Comparison of ENCODE assay signal across 11 cellular contexts in genomic region chr4:145736241-145736831, GRCh38. TPM values are rescaled to one million over a fixed set of nuclear protein-coding genes. Genes with fewer than 3 reads are reported as not detected.
DNase-seq lines count a peak whose midpoint lies in the region; ATAC-seq, FAIRE-seq and TF ChIP-seq lines count a peak whose summit lies in the region.
"Had no signal": no experiment of that assay in that cellular context is flagged by ENCODE, and none has a peak within 500 bp of the region (broad histone marks: within the 10 kb centered on the region; RNA-seq: fewer than 3 reads in every experiment).

No MANE protein-coding gene starts in this region.

- peak overlapping the region; percentile 53 for H4K8ac ChIP-seq in H1 (ENCODE audit: extremely low read depth, insufficient read depth, low read length)
- no peak overlapping the region for H4K8ac ChIP-seq in mesendoderm (ENCODE audit: low read depth, low read length)

- no peak overlapping the region for H3K14ac ChIP-seq in H1 (ENCODE audit: insufficient read length)

- intact Hi-C loops in Right ventricle myocardium inferior (cut with DNase I) = no loop called here
- intact Hi-C loops in cardiac septum (cut with DNase I) = loop anchor here (2.0 to 5.0 kb wide), 3 partner anchors 24 to 200 kb away; partner anchors contain the start of gene C4orf51
- intact Hi-C loops in vagina (cut with DNase I) = loop anchor here (10.0 kb wide), 1 partner anchor 112 kb away; no protein-coding TSS in a partner anchor

- no peaks in the 10 kb centered on the region for H3K79me1 ChIP-seq in H1 (ENCODE audit: low read depth, low read length)
- no peaks in the 10 kb centered on the region for H3K79me1 ChIP-seq in mesendoderm (ENCODE audit: low read length)

- H3K27me3 ChIP-seq in H1 (replicated peaks in 1 of 4; ENCODE audit: control insufficient read depth in 3 of 4, extremely low read depth in 1 of 4, insufficient read depth in 3 of 4, low read length in 3 of 4) = no peaks in the 10 kb centered on the region; a peak in 2 of 7 replicates
- H3K27me3 ChIP-seq in mesendoderm (ENCODE audit: insufficient read depth, low read length, poor library complexity) = no peaks in the 10 kb centered on the region
- no peaks in the 10 kb centered on the region for H3K27me3 ChIP-seq in vagina
- H3K27me3 ChIP-seq: BE2C had no signal

- TF ChIP-seq RAD21 in H1 (IDR thresholded peaks at IDR 0.05 in 1 of 2, conservative IDR thresholded peaks at IDR 0.05 in 1 of 2; ENCODE audit: low read depth in 2 of 2, low read length in 2 of 2) = no peak

- TF ChIP-seq CTCF in H1 (IDR thresholded peaks at IDR 0.05; ENCODE audit: control extremely low read depth in 1 of 3, insufficient read depth in 1 of 3, low read depth in 1 of 3, low read length in 3 of 3) (no peak), vagina (IDR thresholded peaks at IDR 0.05) (no peak)

- POLR2A ChIA-PET in H1 (lab: Charles Lee; ENCODE audit: partially characterized antibody) = interaction anchor here (1.2 kb wide), 1 partner anchor 113 kb away, joined by 4 read pairs; no protein-coding TSS in a partner anchor

- H3K27ac ChIP-seq in H1 (ENCODE audit: low read depth, low read length) (no peak overlapping the region), mesendoderm (ENCODE audit: low read depth, low read length) (peak overlapping the region; percentile 1), vagina (peak overlapping the region; percentile 92)

- H3K36me3 ChIP-seq in H1 (ENCODE audit: control insufficient read depth in 2 of 4, insufficient read depth in 4 of 4, low read length in 3 of 4) (no peaks in the 10 kb centered on the region), mesendoderm (ENCODE audit: control insufficient read depth, insufficient read depth, low read length) (no peaks in the 10 kb centered on the region), vagina (no peaks in the 10 kb centered on the region)
- H3K36me3 ChIP-seq: BE2C had no signal

- H2BK5ac ChIP-seq in H1 (ENCODE audit: low read depth, low read length) = no peak overlapping the region
- peak overlapping the region; percentile 22 for H2BK5ac ChIP-seq in mesendoderm (ENCODE audit: low read length)

- H2BK15ac ChIP-seq in H1 (ENCODE audit: low read length) (peak overlapping the region; percentile 5; the same call in 1 of the 2 replicates), mesendoderm (replicated peaks; ENCODE audit: low read depth) (no peak overlapping the region)

- no peak overlapping the region for H2AFZ ChIP-seq in H1 (ENCODE audit: low read length)

- H4K91ac ChIP-seq in H1 (replicated peaks; ENCODE audit: insufficient read length, low read length) = peak overlapping the region; percentile 45

- CTCF ChIA-PET in H1 (lab: Charles Lee; ENCODE audit: partially characterized antibody) = interaction anchor here (0.7 kb wide), 1 partner anchor 152 kb away, joined by 3 read pairs; no protein-coding TSS in a partner anchor

- H2AK5ac ChIP-seq in H1 (ENCODE audit: low read depth, low read length) (no peak overlapping the region), mesendoderm (ENCODE audit: low read length) (peak overlapping the region; percentile 16)

- H4K5ac ChIP-seq in H1 (ENCODE audit: insufficient read length, low read depth, low read length) (no peak overlapping the region), mesendoderm (ENCODE audit: low read length) (no peak overlapping the region)

- H3K18ac ChIP-seq in H1 (ENCODE audit: extremely low read depth, low read length) (no peak overlapping the region), mesendoderm (ENCODE audit: low read length) (peak overlapping the region; percentile 62)

- H3K4ac ChIP-seq in H1 (replicated peaks; ENCODE audit: insufficient read length, low read depth, low read length) (no peak overlapping the region), mesendoderm (ENCODE audit: low read depth, low read length) (peak overlapping the region; percentile 85)

- TF ChIP-seq POLR2A in H1 (IDR thresholded peaks at IDR 0.05; ENCODE audit: control extremely low read depth in 1 of 2, low read depth in 2 of 2, low read length in 2 of 2) (no peak), vagina (IDR thresholded peaks at IDR 0.05) (no peak)

- H3K79me2 ChIP-seq in H1 (ENCODE audit: control insufficient read depth in 1 of 2, insufficient read depth in 2 of 2, low read length in 2 of 2) (no peaks in the 10 kb centered on the region), mesendoderm (ENCODE audit: control insufficient read depth, insufficient read depth, low read length) (no peaks in the 10 kb centered on the region)

- no peak overlapping the region for H2BK20ac ChIP-seq in H1 (ENCODE audit: low read length)

- H3K4me2 ChIP-seq in H1 (ENCODE audit: insufficient read depth in 1 of 2, low read depth in 2 of 2, low read length in 2 of 2) = no peak overlapping the region
- no peak overlapping the region for H3K4me2 ChIP-seq in mesendoderm (ENCODE audit: low read length)

- no peak for FAIRE-seq in H1 (lab: Jason Lieb, UNC)
- FAIRE-seq in RCC 7860 (lab: Jason Lieb, UNC) = no peak

- H3K4me3 ChIP-seq in H1 (ENCODE audit: extremely low read depth in 1 of 4, insufficient read depth in 2 of 4, low read depth in 3 of 4, low read length in 4 of 4) (no peak overlapping the region), mesendoderm (ENCODE audit: low read length) (no peak overlapping the region), vagina (no peak overlapping the region)

- H3K23me2 ChIP-seq in H1 (ENCODE audit: low read depth, low read length) = no peaks in the 10 kb centered on the region; the same call in 1 of the 2 replicates

- peak; percentile 16 for ATAC-seq in Right ventricle myocardium inferior
- ATAC-seq: activated CD4-positive, CD25-positive, alpha-beta regulatory T cell treated with anti-CD3 and anti-CD28 coated beads, Interleukin-2, amount 50 U/mL, for 24 hours had no signal

- H3K56ac ChIP-seq in H1 (replicated peaks; ENCODE audit: insufficient read length, low read depth, low read length) (no peak overlapping the region), mesendoderm (ENCODE audit: low read length) (peak overlapping the region; percentile 63)

- H3K9me3 ChIP-seq in H1 (ENCODE audit: insufficient read depth in 2 of 2, low read depth in 1 of 2, low read length in 1 of 2) (no peaks in the 10 kb centered on the region), vagina (no peaks in the 10 kb centered on the region)
- H3K9me3 ChIP-seq: BE2C had no signal

- H2BK120ac ChIP-seq in H1 (replicated peaks; ENCODE audit: low read depth, low read length) = no peak overlapping the region
- no peak overlapping the region for H2BK120ac ChIP-seq in mesendoderm (ENCODE audit: low read depth, low read length)

- H3K23ac ChIP-seq in H1 (ENCODE audit: insufficient read length) = no peak overlapping the region
- H3K23ac ChIP-seq in mesendoderm (ENCODE audit: low read length) = no peak overlapping the region

- H3K9ac ChIP-seq in H1 (replicated peaks in 1 of 4; ENCODE audit: extremely low read depth in 1 of 4, low read depth in 3 of 4, low read length in 3 of 4) (no peak overlapping the region), mesendoderm (ENCODE audit: low read length) (no peak overlapping the region)

- no peak for TF ChIP-seq EP300 in H1 (IDR thresholded peaks at IDR 0.05; ENCODE audit: borderline replicate concordance in 1 of 2, low read depth in 2 of 2, low read length in 2 of 2)

- H3K4me1 ChIP-seq in H1 (replicated peaks in 1 of 4; ENCODE audit: control insufficient read depth in 3 of 4, insufficient read depth in 4 of 4, low read length in 3 of 4) (peaks cover 3 to 13% (median 9%) of the 10 kb centered on the region in 4 experiments), mesendoderm (ENCODE audit: control insufficient read depth, low read depth, low read length) (peaks cover 24% of the 10 kb centered on the region), vagina (peaks cover 38% of the 10 kb centered on the region)

- WGBS in H1 (ENCODE audit: extremely low coverage in 1 of 2, insufficient coverage in 1 of 2, insufficient read length in 1 of 2, insufficient replicate concordance in 2 of 2, low coverage in 1 of 2, low lambda C conversion rate in 2 of 2, missing lambda C conversion rate in 1 of 2), 2 experiments = 87% methylated on average over 9 of the region's 9 CpGs; no CpG with 5 or more reads in 1 of the 2 experiments
- no CpG with 5 or more reads among the region's 9 CpGs for WGBS in mesendoderm (ENCODE audit: extremely low coverage, insufficient coverage, low lambda C conversion rate)

- DNase-seq in Right ventricle myocardium inferior (ENCODE audit: missing footprints) (no peak), cardiac septum (ENCODE audit: low spot score) (no peak), H1 (ENCODE audit: low read depth in 1 of 2, low spot score in 2 of 2) (no peak), mesendoderm (peak; percentile 63), vagina (ENCODE audit: extremely low spot score in 2 of 2) (no peak), anterior cingulate cortex (lab: John Stamatoyannopoulos, UW) (no peak), RCC 7860 (ENCODE audit: low spot score) (no peak)
- no peak for DNase-seq in activated CD4-positive, alpha-beta T cell treated with anti-CD3 and anti-CD28 coated beads, Interleukin-2, amount 50 U/mL, for 4 hours
- DNase-seq: BE2C, NCI-H2227 treated with DMSO at 0.1 percent for 48 hours had no signal

- H2BK12ac ChIP-seq in H1 (ENCODE audit: low read depth, low read length) = peak overlapping the region; percentile 61; the same call in 1 of the 2 replicates

- H4K20me1 ChIP-seq in H1 (replicated peaks in 1 of 2; ENCODE audit: control insufficient read depth in 1 of 2, insufficient read depth in 2 of 2, low read length in 2 of 2) = no peaks in the 10 kb centered on the region

TF ChIP-seq in H1, 55 proteins besides CTCF, POLR2A, EP300 and RAD21 (continues in another document):
- no peak for TF ChIP-seq CREB1 (IDR thresholded peaks at IDR 0.05)
- TF ChIP-seq SIX5 (IDR thresholded peaks at IDR 0.05; ENCODE audit: low read depth, low read length) = no peak
- TF ChIP-seq CTBP2 (IDR thresholded peaks at IDR 0.05; ENCODE audit: borderline replicate concordance, insufficient read depth, insufficient read length, low read length) = no peak
- no peak for TF ChIP-seq CBX8 (IDR thresholded peaks at IDR 0.05; ENCODE audit: borderline replicate concordance, low read depth, low read length)
- no peak for TF ChIP-seq POU5F1 (IDR thresholded peaks at IDR 0.05; ENCODE audit: low read depth, low read length)
- TF ChIP-seq JUN (IDR thresholded peaks at IDR 0.05; ENCODE audit: low read depth, low read length) = no peak

RNA-seq across cellular contexts. Expression of gene C4orf51, which starts 56.4 kb away (rescaled TPM):
- total RNA-seq in Right ventricle myocardium inferior (not detected), cardiac septum (not detected), vagina (not detected)
- 0.54 TPM in 1 of 2 replicates, not detected in the other for total RNA-seq in H1 (2021; fragmentation: NEBNext Ultra II Directional; extraction: Animal tissue kit (Norgen Biotek cat#: 25700))
- polyA plus RNA-seq in H1 (2011; rRNA removed) = not detected in 2 replicates
- not detected for polyA plus RNA-seq in H1 (2011; cell fraction: cytosol; rRNA removed)
- 0.13 TPM for polyA plus RNA-seq in H1 (2011; cell fraction: nucleus; rRNA removed)
- not detected in 4 replicates for polyA plus RNA-seq in H1 (2012, experiment 1 of 2)
- polyA plus RNA-seq in H1 (2012, experiment 2 of 2) = not detected
- polyA plus RNA-seq in H1 (2013, experiment 1 of 2) = 0.53 TPM
- polyA plus RNA-seq in H1 (2013, experiment 2 of 2) = 0.50 TPM
- polyA minus RNA-seq in H1 (2011; rRNA and poly(A)+ RNA removed) = not detected in 2 replicates
- polyA minus RNA-seq in H1 (2011; cell fraction: cytosol; rRNA and poly(A)+ RNA removed) = not detected
- polyA minus RNA-seq in H1 (2011; cell fraction: nucleus; rRNA and poly(A)+ RNA removed) = not detected
- 2.5 TPM for polyA plus RNA-seq in mesendoderm (2013, experiment 1 of 2)
- polyA plus RNA-seq in mesendoderm (2013, experiment 2 of 2) = 2.2 TPM
